In the genomic region with DNA sequence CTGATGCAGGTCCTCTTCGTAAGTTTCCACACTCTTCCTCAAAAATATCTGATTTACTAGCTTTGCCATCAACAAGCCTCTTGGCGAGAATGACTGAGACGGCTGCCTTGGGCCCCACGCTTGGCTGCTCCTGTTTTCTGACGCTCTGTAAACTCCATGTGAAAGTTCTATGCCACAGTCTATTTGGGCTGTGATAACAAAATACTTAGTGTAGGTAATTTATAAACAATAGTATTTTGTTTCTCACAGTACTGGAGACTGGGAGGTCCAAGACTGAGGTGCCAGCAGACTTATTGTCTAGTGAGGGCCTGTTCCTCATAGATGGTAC, we compare ENCODE assay signal across 10 cellular contexts.
DNase-seq lines count a peak whose midpoint lies in the region; ATAC-seq and TF ChIP-seq lines count a peak whose summit lies in the region.
"Had no signal": no experiment of that assay in that cellular context is flagged by ENCODE, and none has a peak within 500 bp of the region (broad histone marks: within the 10 kb centered on the region; RNA-seq: fewer than 3 reads in every experiment).

No MANE protein-coding gene starts in this region.

- peaks cover 24% of the 10 kb centered on the region for H3K4me1 ChIP-seq in neural progenitor cell

- no peak overlapping the region for H3K9ac ChIP-seq in neural progenitor cell

- no peak overlapping the region for H2AFZ ChIP-seq in neural progenitor cell (replicated peaks)

- DNase-seq in neural progenitor cell (ENCODE audit: low spot score) (no peak), DMS153 treated with DMSO at 0.1 percent for 48 hours (lab: John Stamatoyannopoulos, UW; ENCODE audit: unreplicated experiment) (no peak), ecto neural progenitor cell (ENCODE audit: low spot score) (no peak), kidney glomerular epithelial cell (lab: John Stamatoyannopoulos, UW) (no peak)
- no peak for DNase-seq in activated CD4-positive, alpha-beta T cell treated with anti-CD3 and anti-CD28 coated beads, Interleukin-2, amount 50 U/mL, for 4 hours
- DNase-seq: activated CD4-positive, alpha-beta T cell treated with anti-CD3 and anti-CD28 coated beads, Interleukin-2, amount 10 ng/mL, durations not matched to agents 7 days and 5 days; NCI-H2171 had no signal

- H3K4me2 ChIP-seq in neural progenitor cell, result peak overlapping the region; percentile 21

- TF ChIP-seq CTCF in neural progenitor cell (IDR thresholded peaks at IDR 0.05), result no peak

- peaks cover 4% of the 10 kb centered on the region for H4K20me1 ChIP-seq in neural progenitor cell (ENCODE audit: low read depth)

- peaks cover 68% of the 10 kb centered on the region for H3K4me1 Mint-ChIP-seq in neural progenitor cell

- H3K9me3 ChIP-seq in neural progenitor cell (ENCODE audit: low read depth), result no peaks in the 10 kb centered on the region

- H3K79me2 ChIP-seq in neural progenitor cell (ENCODE audit: low read depth), result no peaks in the 10 kb centered on the region

- peaks cover 12% of the 10 kb centered on the region for H3K27me3 Mint-ChIP-seq in neural progenitor cell (ENCODE audit: insufficient read depth, low read depth)
- H3K27me3 Mint-ChIP-seq: activated CD4-positive, alpha-beta T cell treated with anti-CD3 and anti-CD28 coated beads, Interleukin-2, amount 10 ng/mL, durations not matched to agents 7 days and 5 days had no signal

- peaks cover 9% of the 10 kb centered on the region for H3K36me3 ChIP-seq in neural progenitor cell

- ATAC-seq in GM19023 (IDR thresholded peaks at IDR 0.05; ENCODE audit: unreplicated experiment), result peak; percentile 39
- ATAC-seq in GM21825 (IDR thresholded peaks at IDR 0.05; ENCODE audit: unreplicated experiment), result peak; percentile 27
- peak; percentile 31 for ATAC-seq in HG03521 (IDR thresholded peaks at IDR 0.05; ENCODE audit: unreplicated experiment)

- H3K27me3 ChIP-seq in neural progenitor cell, result no peaks in the 10 kb centered on the region

- H3K4me3 ChIP-seq in neural progenitor cell, result no peak overlapping the region

- H3K9me3 Mint-ChIP-seq in neural progenitor cell, result peaks cover 15% of the 10 kb centered on the region

- H3K27ac Mint-ChIP-seq in neural progenitor cell, result no peak overlapping the region
- H3K27ac Mint-ChIP-seq: activated CD4-positive, alpha-beta T cell treated with anti-CD3 and anti-CD28 coated beads, Interleukin-2, amount 10 ng/mL, durations not matched to agents 7 days and 5 days had no signal

- no peak overlapping the region for H3K27ac ChIP-seq in neural progenitor cell

- no peak overlapping the region for H3K4me3 Mint-ChIP-seq in neural progenitor cell
- H3K4me3 Mint-ChIP-seq: activated CD4-positive, alpha-beta T cell treated with anti-CD3 and anti-CD28 coated beads, Interleukin-2, amount 10 ng/mL, durations not matched to agents 7 days and 5 days had no signal

- no peaks in the 10 kb centered on the region for H3F3A ChIP-seq in neural progenitor cell (ENCODE audit: low read depth)

- peaks cover 20% of the 10 kb centered on the region for H3K36me3 Mint-ChIP-seq in neural progenitor cell
